In the genomic region with DNA sequence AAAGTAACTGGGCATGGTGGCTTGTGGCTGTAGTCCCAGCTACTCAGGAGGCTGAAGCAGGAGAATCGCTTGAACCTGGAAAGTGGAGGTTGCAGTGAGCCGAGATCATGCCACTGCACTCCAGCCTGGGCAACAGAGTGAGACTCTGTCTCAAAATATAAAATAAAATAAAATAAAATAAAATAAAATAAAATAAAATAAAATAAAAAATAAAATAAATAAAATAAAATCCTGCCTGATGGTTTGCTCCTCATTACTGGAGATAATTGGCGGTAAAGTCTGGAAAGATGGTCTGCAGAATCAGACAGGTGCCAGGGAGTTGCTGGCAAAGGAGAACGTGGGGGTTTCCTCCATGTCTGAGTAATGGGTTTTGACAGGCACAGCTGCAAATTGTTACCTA, we compare ENCODE assay signal across 1 cellular context.
TF ChIP-seq lines count a peak whose summit lies in the region.

No MANE protein-coding gene starts in this region.

TF ChIP-seq in WTC11, 78 proteins besides CTCF, POLR2A, EP300 and RAD21:
- TF ChIP-seq HMGA2 (CRISPR knock-in tag; IDR thresholded peaks at IDR 0.05), result peak; percentile 98
